Comparison of ENCODE assay signal across 11 cellular contexts in genomic region chr6:127938701-127939100, GRCh38. TPM values are rescaled to one million over a fixed set of nuclear protein-coding genes. Genes with fewer than 3 reads are reported as not detected.
DNase-seq lines count a peak whose midpoint lies in the region.
"Had no signal": no experiment of that assay in that cellular context is flagged by ENCODE, and none has a peak within 500 bp of the region (broad histone marks: within the 10 kb centered on the region; RNA-seq: fewer than 3 reads in every experiment).

No MANE protein-coding gene starts in this region.

- DNase-seq in DMS53 treated with DMSO at 0.1 percent for 48 hours (lab: John Stamatoyannopoulos, UW; ENCODE audit: unreplicated experiment) (peak; percentile 16), LHCN-M2 (ENCODE audit: low read depth) (peak; percentile 88), amniotic stem cell (lab: John Stamatoyannopoulos, UW) (peak; percentile 16), kidney glomerular epithelial cell (lab: John Stamatoyannopoulos, UW) (peak; percentile 30), iPS-NIHi7 (ENCODE audit: extremely low spot score) (no peak), superior temporal gyrus (ENCODE audit: extremely low spot score) (no peak), GDM1 (lab: John Stamatoyannopoulos, UW) (no peak), cerebellum (ENCODE audit: low spot score) (no peak)
- DNase-seq: activated CD4-positive, alpha-beta T cell treated with anti-CD3 and anti-CD28 coated beads, Interleukin-2, amount 50 U/mL, for 1 hour; NCI-H446 treated with DMSO at 0.1 percent for 48 hours had no signal

RNA-seq across cellular contexts. Expression of gene THEMIS, which starts 37.8 kb away (rescaled TPM):
- 0.26 TPM in 1 of 2 replicates, not detected in the other for total RNA-seq in LHCN-M2 (2014; rRNA removed)
- 0.01 TPM for polyA plus RNA-seq in LHCN-M2 (2012)
- 0.09 TPM for total RNA-seq in cerebellum
- total RNA-seq: glomerular endothelial cell had no signal

Comparison
In these comparisons a context has a peak if more than half of its experiments do, and no peak if none do; other contexts are left out.
1. DNase-seq: peak in DMS53 treated with DMSO at 0.1 percent for 48 hours (single experiment), LHCN-M2 (single experiment), amniotic stem cell (single experiment) and kidney glomerular epithelial cell (single experiment); none in iPS-NIHi7 (single experiment), superior temporal gyrus (single experiment), GDM1 (single experiment) and cerebellum (single experiment).